Comparison of ENCODE assay signal across 21 cellular contexts in genomic region chr10:78909268-78909667, GRCh38.
"Had no signal": no experiment of that assay in that cellular context is flagged by ENCODE, and none has a peak within 500 bp of the region (broad histone marks: within the 10 kb centered on the region; RNA-seq: fewer than 3 reads in every experiment).

No MANE protein-coding gene starts in this region.

- H3K4me3 Mint-ChIP-seq: activated naive CD8-positive, alpha-beta T cell; activated T-cell treated with anti-CD3 and anti-CD28 coated beads, Interleukin-2, amount 50 U/mL, for 24 hours; activated T-helper 17 cell treated with anti-CD3 and anti-CD28 coated beads, Interleukin-2, amount 50 U/mL, for 72 hours; natural killer cell; T-helper 2 cell treated with Interferon-gamma antibody and Interleukin-4, amounts not matched to agents 5 μg/mL and 100 μg/mL, for 36 hours had no signal

- H3K36me3 Mint-ChIP-seq: activated naive CD8-positive, alpha-beta T cell; natural killer cell had no signal

- H3K4me3 ChIP-seq: coronary artery, esophagus squamous epithelium, gastrocnemius medialis, left ventricle myocardium inferior, upper lobe of right lung had no signal

- H3K27me3 ChIP-seq: gastrocnemius medialis, upper lobe of right lung had no signal

- H3K9me3 Mint-ChIP-seq: activated T-cell treated with anti-CD3 and anti-CD28 coated beads, Interleukin-2, amount 50 U/mL, for 24 hours; activated T-helper 17 cell treated with anti-CD3 and anti-CD28 coated beads, Interleukin-2, amount 50 U/mL, for 72 hours; natural killer cell; T-helper 2 cell treated with Interferon-gamma antibody and Interleukin-4, amounts not matched to agents 5 μg/mL and 100 μg/mL, for 36 hours had no signal

- H3K4me1 ChIP-seq: upper lobe of right lung had no signal

- H3K4me1 Mint-ChIP-seq: activated T-helper 17 cell treated with anti-CD3 and anti-CD28 coated beads, Interleukin-2, amount 50 U/mL, for 72 hours; natural killer cell had no signal

- DNase-seq: activated CD4-positive, alpha-beta T cell treated with anti-CD3 and anti-CD28 coated beads, Interleukin-2, amount 50 U/mL, for 4 hours; activated CD8-positive, alpha-beta memory T cell treated with anti-CD3 and anti-CD28 coated beads for 24 hours; activated CD8-positive, alpha-beta memory T cell treated with anti-CD3 and anti-CD28 coated beads, Interleukin-2, amount 50 U/mL, for 4 hours; activated T-cell treated with anti-CD3 and anti-CD28 coated beads, Interleukin-2, amount 50 U/mL, for 24 hours; cerebellar nuclear complex; esophagus squamous epithelium; gastrocnemius medialis; hippocampal formation; kidney glomerular epithelial cell; left ventricle myocardium inferior; midbrain; natural killer cell; occipital lobe; stimulated activated CD4-positive, alpha-beta T cell treated with anti-CD3 and anti-CD28 coated beads, Interleukin-4, amount 100 ng/mL, for 24 hours; stimulated activated naive CD4-positive, alpha-beta T cell treated with Interleukin-2 at 50 U/mL for 16 hours had no signal

- H3K36me3 ChIP-seq: esophagus squamous epithelium, gastrocnemius medialis, left ventricle myocardium inferior, upper lobe of right lung, WERI-Rb-1 had no signal

- H3K9me3 ChIP-seq: esophagus squamous epithelium, gastrocnemius medialis, left ventricle myocardium inferior, upper lobe of right lung had no signal

- H3K27me3 Mint-ChIP-seq: activated naive CD8-positive, alpha-beta T cell; activated T-cell treated with anti-CD3 and anti-CD28 coated beads, Interleukin-2, amount 50 U/mL, for 24 hours; activated T-helper 17 cell treated with anti-CD3 and anti-CD28 coated beads, Interleukin-2, amount 50 U/mL, for 72 hours had no signal

- ATAC-seq: activated T-helper 17 cell treated with anti-CD3 and anti-CD28 coated beads, Interleukin-2, amount 50 U/mL, for 72 hours; gastrocnemius medialis; natural killer cell; upper lobe of right lung had no signal

- H3K27ac ChIP-seq: coronary artery, esophagus squamous epithelium, gastrocnemius medialis, left ventricle myocardium inferior, upper lobe of right lung, WERI-Rb-1 had no signal

- H3K27ac Mint-ChIP-seq: activated naive CD8-positive, alpha-beta T cell; activated T-cell treated with anti-CD3 and anti-CD28 coated beads, Interleukin-2, amount 50 U/mL, for 24 hours; natural killer cell; T-helper 2 cell treated with Interferon-gamma antibody and Interleukin-4, amounts not matched to agents 5 μg/mL and 100 μg/mL, for 36 hours had no signal
